Comparison of ENCODE assay signal across 1 cellular context in the genomic region with DNA sequence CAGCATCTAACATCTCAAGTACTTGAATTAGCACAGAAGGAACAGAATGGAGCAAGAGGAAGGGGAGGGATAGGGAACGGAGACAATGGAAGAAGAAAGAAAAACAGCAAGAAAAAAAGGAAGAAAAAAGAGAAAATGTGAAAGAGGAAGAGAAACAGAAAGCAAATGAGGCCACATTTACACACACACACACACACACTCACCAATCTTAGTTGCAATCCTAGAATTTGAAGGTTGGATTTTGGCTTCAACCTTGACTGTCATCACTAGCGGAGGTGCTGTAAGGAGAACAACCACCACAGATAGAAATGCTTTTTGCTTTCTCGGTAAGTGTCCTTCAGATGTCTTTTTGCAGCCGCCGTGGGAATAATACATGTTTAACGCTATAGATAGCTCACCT.
TF ChIP-seq lines count a peak whose summit lies in the region.

No MANE protein-coding gene starts in this region.

TF ChIP-seq in GM12878, 131 proteins besides CTCF, POLR2A, EP300 and RAD21 (continued from another document):
- no peak for TF ChIP-seq STAT1 (conservative IDR thresholded peaks at IDR 0.05)
- 0 out of 2 replicates have a peak, but pooled peaks have one; percentile 29 for TF ChIP-seq DPF2 (IDR thresholded peaks at IDR 0.05)
- TF ChIP-seq SMC3 (IDR thresholded peaks at IDR 0.05; ENCODE audit: borderline replicate concordance, low read length) = no peak
- TF ChIP-seq, protein P1, sequence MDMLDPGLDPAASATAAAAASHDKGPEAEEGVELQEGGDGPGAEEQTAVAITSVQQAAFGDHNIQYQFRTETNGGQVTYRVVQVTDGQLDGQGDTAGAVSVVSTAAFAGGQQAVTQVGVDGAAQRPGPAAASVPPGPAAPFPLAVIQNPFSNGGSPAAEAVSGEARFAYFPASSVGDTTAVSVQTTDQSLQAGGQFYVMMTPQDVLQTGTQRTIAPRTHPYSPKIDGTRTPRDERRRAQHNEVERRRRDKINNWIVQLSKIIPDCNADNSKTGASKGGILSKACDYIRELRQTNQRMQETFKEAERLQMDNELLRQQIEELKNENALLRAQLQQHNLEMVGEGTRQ (IDR thresholded peaks at IDR 0.05; ENCODE audit: borderline replicate concordance, low read depth, low read length) = no peak
- TF ChIP-seq BHLHE40 (IDR thresholded peaks at IDR 0.05; ENCODE audit: borderline replicate concordance in 1 of 2, low read depth in 2 of 2, low read length in 1 of 2) = no peak
- peak; percentile 59 for TF ChIP-seq SPI1 (IDR thresholded peaks at IDR 0.05; ENCODE audit: borderline replicate concordance, insufficient read depth, low read depth, low read length)
- TF ChIP-seq SUZ12 (IDR thresholded peaks at IDR 0.05; ENCODE audit: unreplicated experiment) = no peak
- TF ChIP-seq FOXK2 (IDR thresholded peaks at IDR 0.05) = no peak
- TF ChIP-seq, protein P2, sequence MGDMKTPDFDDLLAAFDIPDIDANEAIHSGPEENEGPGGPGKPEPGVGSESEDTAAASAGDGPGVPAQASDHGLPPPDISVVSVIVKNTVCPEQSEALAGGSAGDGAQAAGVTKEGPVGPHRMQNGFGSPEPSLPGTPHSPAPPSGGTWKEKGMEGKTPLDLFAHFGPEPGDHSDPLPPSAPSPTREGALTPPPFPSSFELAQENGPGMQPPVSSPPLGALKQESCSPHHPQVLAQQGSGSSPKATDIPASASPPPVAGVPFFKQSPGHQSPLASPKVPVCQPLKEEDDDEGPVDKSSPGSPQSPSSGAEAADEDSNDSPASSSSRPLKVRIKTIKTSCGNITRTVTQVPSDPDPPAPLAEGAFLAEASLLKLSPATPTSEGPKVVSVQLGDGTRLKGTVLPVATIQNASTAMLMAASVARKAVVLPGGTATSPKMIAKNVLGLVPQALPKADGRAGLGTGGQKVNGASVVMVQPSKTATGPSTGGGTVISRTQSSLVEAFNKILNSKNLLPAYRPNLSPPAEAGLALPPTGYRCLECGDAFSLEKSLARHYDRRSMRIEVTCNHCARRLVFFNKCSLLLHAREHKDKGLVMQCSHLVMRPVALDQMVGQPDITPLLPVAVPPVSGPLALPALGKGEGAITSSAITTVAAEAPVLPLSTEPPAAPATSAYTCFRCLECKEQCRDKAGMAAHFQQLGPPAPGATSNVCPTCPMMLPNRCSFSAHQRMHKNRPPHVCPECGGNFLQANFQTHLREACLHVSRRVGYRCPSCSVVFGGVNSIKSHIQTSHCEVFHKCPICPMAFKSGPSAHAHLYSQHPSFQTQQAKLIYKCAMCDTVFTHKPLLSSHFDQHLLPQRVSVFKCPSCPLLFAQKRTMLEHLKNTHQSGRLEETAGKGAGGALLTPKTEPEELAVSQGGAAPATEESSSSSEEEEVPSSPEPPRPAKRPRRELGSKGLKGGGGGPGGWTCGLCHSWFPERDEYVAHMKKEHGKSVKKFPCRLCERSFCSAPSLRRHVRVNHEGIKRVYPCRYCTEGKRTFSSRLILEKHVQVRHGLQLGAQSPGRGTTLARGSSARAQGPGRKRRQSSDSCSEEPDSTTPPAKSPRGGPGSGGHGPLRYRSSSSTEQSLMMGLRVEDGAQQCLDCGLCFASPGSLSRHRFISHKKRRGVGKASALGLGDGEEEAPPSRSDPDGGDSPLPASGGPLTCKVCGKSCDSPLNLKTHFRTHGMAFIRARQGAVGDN (IDR thresholded peaks at IDR 0.05) = no peak
- TF ChIP-seq, protein P3, sequence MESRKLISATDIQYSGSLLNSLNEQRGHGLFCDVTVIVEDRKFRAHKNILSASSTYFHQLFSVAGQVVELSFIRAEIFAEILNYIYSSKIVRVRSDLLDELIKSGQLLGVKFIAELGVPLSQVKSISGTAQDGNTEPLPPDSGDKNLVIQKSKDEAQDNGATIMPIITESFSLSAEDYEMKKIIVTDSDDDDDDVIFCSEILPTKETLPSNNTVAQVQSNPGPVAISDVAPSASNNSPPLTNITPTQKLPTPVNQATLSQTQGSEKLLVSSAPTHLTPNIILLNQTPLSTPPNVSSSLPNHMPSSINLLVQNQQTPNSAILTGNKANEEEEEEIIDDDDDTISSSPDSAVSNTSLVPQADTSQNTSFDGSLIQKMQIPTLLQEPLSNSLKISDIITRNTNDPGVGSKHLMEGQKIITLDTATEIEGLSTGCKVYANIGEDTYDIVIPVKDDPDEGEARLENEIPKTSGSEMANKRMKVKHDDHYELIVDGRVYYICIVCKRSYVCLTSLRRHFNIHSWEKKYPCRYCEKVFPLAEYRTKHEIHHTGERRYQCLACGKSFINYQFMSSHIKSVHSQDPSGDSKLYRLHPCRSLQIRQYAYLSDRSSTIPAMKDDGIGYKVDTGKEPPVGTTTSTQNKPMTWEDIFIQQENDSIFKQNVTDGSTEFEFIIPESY (IDR thresholded peaks at IDR 0.05) = no peak
- TF ChIP-seq MTA2 (IDR thresholded peaks at IDR 0.05; ENCODE audit: low read depth) = 0 out of 2 replicates have a peak, but pooled peaks have one; percentile 16
